24 cellular contexts compared by ENCODE assay signal in genomic region chr11:95739108-95739507, GRCh38. TPM values are rescaled to one million over a fixed set of nuclear protein-coding genes. Genes with fewer than 3 reads are reported as not detected.
DNase-seq lines count a peak whose midpoint lies in the region; ATAC-seq, FAIRE-seq and TF ChIP-seq lines count a peak whose summit lies in the region.
"Had no signal": no experiment of that assay in that cellular context is flagged by ENCODE, and none has a peak within 500 bp of the region (broad histone marks: within the 10 kb centered on the region; RNA-seq: fewer than 3 reads in every experiment).

No MANE protein-coding gene starts in this region.

- no peak overlapping the region for H3K27ac ChIP-seq in H1 (ENCODE audit: low read depth, low read length)
- H3K27ac ChIP-seq: A549, stomach, uterus had no signal

- peaks cover 1% of the 10 kb centered on the region; the same call in 1 of the 2 replicates for H3K23me2 ChIP-seq in H1 (ENCODE audit: low read depth, low read length)

- H4K91ac ChIP-seq in H1 (replicated peaks; ENCODE audit: insufficient read length, low read length) = no peak overlapping the region

- TF ChIP-seq EP300 in H1 (IDR thresholded peaks at IDR 0.05; ENCODE audit: borderline replicate concordance in 1 of 2, low read depth in 2 of 2, low read length in 2 of 2) = no peak

- WGBS in H1 (ENCODE audit: extremely low coverage in 1 of 2, insufficient coverage in 1 of 2, insufficient read length in 1 of 2, insufficient replicate concordance in 2 of 2, low coverage in 1 of 2, low lambda C conversion rate in 2 of 2, missing lambda C conversion rate in 1 of 2), 2 experiments = 0% methylated on average over 1 of the region's 1 CpG; no CpG with 5 or more reads in 1 of the 2 experiments

- peaks cover under 1% of the 10 kb centered on the region for H3K4me1 Mint-ChIP-seq in activated CD8-positive, alpha-beta T cell treated with anti-CD3 and anti-CD28 coated beads for 36 hours (ENCODE audit: low read depth)
- H3K4me1 Mint-ChIP-seq in activated CD8-positive, alpha-beta T cell treated with anti-CD3 and anti-CD28 coated beads, Interleukin-2, amount 10 ng/mL, durations not matched to agents 7 days and 5 days (ENCODE audit: low read depth) = peaks cover 5% of the 10 kb centered on the region
- peaks cover 0 to 7% of the 10 kb centered on the region in 2 donors for H3K4me1 Mint-ChIP-seq in natural killer cell treated with Interleukin-12 subunit alpha and Interleukin-12 subunit beta and Interleukin-15 and Interleukin-18, amount 100 ng/mL, for 72 hours (ENCODE audit: low read depth in 2 of 2)

- no peak for DNase-seq in activated CD8-positive, alpha-beta T cell treated with anti-CD3 and anti-CD28 coated beads for 36 hours
- DNase-seq in activated CD8-positive, alpha-beta T cell treated with anti-CD3 and anti-CD28 coated beads, Interleukin-2, amount 10 ng/mL, durations not matched to agents 7 days and 5 days = no peak
- DNase-seq in NCI-H82 (lab: John Stamatoyannopoulos, UW) (peak; percentile 60), H1 (ENCODE audit: low read depth in 1 of 2, low spot score in 2 of 2) (no peak), pons (ENCODE audit: low spot score) (no peak), H54 (ENCODE audit: insufficient read length, low spot score) (no peak), NCI-H2107 treated with DMSO at 0.1 percent for 48 hours (lab: John Stamatoyannopoulos, UW; ENCODE audit: unreplicated experiment) (no peak)
- no peak for DNase-seq in natural killer cell treated with Interleukin-12 subunit alpha and Interleukin-12 subunit beta and Interleukin-15 and Interleukin-18, amount 100 ng/mL, for 72 hours (ENCODE audit: low spot score)
- DNase-seq: activated CD4-positive, alpha-beta T cell treated with anti-CD3 and anti-CD28 coated beads for 36 hours; activated naive CD4-positive, alpha-beta T cell treated with anti-CD3 and anti-CD28 coated beads, Interleukin-2, amount 10 ng/mL, durations not matched to agents 7 days and 5 days; activated T-cell treated with anti-CD3 and anti-CD28 coated beads for 4 hours; CD8-positive, alpha-beta T cell; dermis blood vessel endothelial cell; head of caudate nucleus; naive thymus-derived CD8-positive, alpha-beta T cell; NCI-H2171 treated with DMSO at 0.1 percent for 48 hours; NK-92 treated with Interleukin-12 subunit alpha and Interleukin-12 subunit beta, amount 100 ng/mL, for 24 hours; stomach; T-helper 2 cell; uterus had no signal

- no peak for TF ChIP-seq POLR2A in H1 (IDR thresholded peaks at IDR 0.05; ENCODE audit: control extremely low read depth in 1 of 2, low read depth in 2 of 2, low read length in 2 of 2)
- TF ChIP-seq POLR2A in H54 (IDR thresholded peaks at IDR 0.05; ENCODE audit: low read depth, low read length) = no peak

- no peak overlapping the region for H3K14ac ChIP-seq in H1 (ENCODE audit: insufficient read length)

- H3K27me3 Mint-ChIP-seq in activated CD8-positive, alpha-beta T cell treated with anti-CD3 and anti-CD28 coated beads for 36 hours = peaks cover 6% of the 10 kb centered on the region
- H3K27me3 Mint-ChIP-seq in activated CD8-positive, alpha-beta T cell treated with anti-CD3 and anti-CD28 coated beads, Interleukin-2, amount 10 ng/mL, durations not matched to agents 7 days and 5 days (ENCODE audit: low read depth) = peaks cover 13% of the 10 kb centered on the region
- H3K27me3 Mint-ChIP-seq in natural killer cell treated with Interleukin-12 subunit alpha and Interleukin-12 subunit beta and Interleukin-15 and Interleukin-18, amount 100 ng/mL, for 72 hours = peaks cover 7 to 14% of the 10 kb centered on the region in 2 donors

- POLR2A ChIA-PET in activated CD8-positive, alpha-beta T cell treated with anti-CD3 and anti-CD28 coated beads for 36 hours (lab: Charles Lee) = no interaction called here
- POLR2A ChIA-PET in activated CD8-positive, alpha-beta T cell treated with anti-CD3 and anti-CD28 coated beads, Interleukin-2, amount 10 ng/mL, durations not matched to agents 7 days and 5 days (lab: Charles Lee) = no interaction called here
- POLR2A ChIA-PET in H1 (lab: Charles Lee; ENCODE audit: partially characterized antibody) = no interaction called here

- H3K36me3 ChIP-seq in H1 (ENCODE audit: control insufficient read depth in 2 of 4, insufficient read depth in 4 of 4, low read length in 3 of 4) = no peaks in the 10 kb centered on the region
- H3K36me3 ChIP-seq: stomach, uterus had no signal

- H2AK5ac ChIP-seq in H1 (ENCODE audit: low read depth, low read length) = no peak overlapping the region

- intact Hi-C loops in activated CD8-positive, alpha-beta T cell treated with anti-CD3 and anti-CD28 coated beads for 36 hours (cut with micrococcal nuclease) = no loop called here

- H3K79me1 ChIP-seq in H1 (ENCODE audit: low read depth, low read length) = no peaks in the 10 kb centered on the region

- no peak overlapping the region for H2BK20ac ChIP-seq in H1 (ENCODE audit: low read length)

- no peaks in the 10 kb centered on the region for H3K27me3 ChIP-seq in H1 (replicated peaks in 1 of 4; ENCODE audit: control insufficient read depth in 3 of 4, extremely low read depth in 1 of 4, insufficient read depth in 3 of 4, low read length in 3 of 4)
- H3K27me3 ChIP-seq: stomach, uterus had no signal

- no peaks in the 10 kb centered on the region for H3K9me3 ChIP-seq in H1 (ENCODE audit: insufficient read depth in 2 of 2, low read depth in 1 of 2, low read length in 1 of 2)
- H3K9me3 ChIP-seq: A549, stomach, uterus had no signal

- H2BK15ac ChIP-seq in H1 (ENCODE audit: low read length) = no peak overlapping the region

- no peak overlapping the region for H4K5ac ChIP-seq in H1 (ENCODE audit: insufficient read length, low read depth, low read length)

- no peak overlapping the region for H2BK12ac ChIP-seq in H1 (ENCODE audit: low read depth, low read length)

- no peak overlapping the region for H3K4me2 ChIP-seq in H1 (ENCODE audit: insufficient read depth in 1 of 2, low read depth in 2 of 2, low read length in 2 of 2)
- H3K4me2 ChIP-seq: A549 had no signal

- H4K8ac ChIP-seq in H1 (ENCODE audit: extremely low read depth, insufficient read depth, low read length) = no peak overlapping the region

- H3K9me3 Mint-ChIP-seq in activated CD8-positive, alpha-beta T cell treated with anti-CD3 and anti-CD28 coated beads for 36 hours = no peaks in the 10 kb centered on the region
- H3K9me3 Mint-ChIP-seq in activated CD8-positive, alpha-beta T cell treated with anti-CD3 and anti-CD28 coated beads, Interleukin-2, amount 10 ng/mL, durations not matched to agents 7 days and 5 days (ENCODE audit: insufficient read depth) = no peaks in the 10 kb centered on the region
- H3K9me3 Mint-ChIP-seq in natural killer cell treated with Interleukin-12 subunit alpha and Interleukin-12 subunit beta and Interleukin-15 and Interleukin-18, amount 100 ng/mL, for 72 hours = no peaks in the 10 kb centered on the region
- H3K9me3 Mint-ChIP-seq: activated naive CD4-positive, alpha-beta T cell treated with anti-CD3 and anti-CD28 coated beads, Interleukin-2, amount 10 ng/mL, durations not matched to agents 7 days and 5 days; CD8-positive, alpha-beta T cell; naive thymus-derived CD8-positive, alpha-beta T cell had no signal

- no peak overlapping the region for H3K4me3 ChIP-seq in H1 (ENCODE audit: extremely low read depth in 1 of 4, insufficient read depth in 2 of 4, low read depth in 3 of 4, low read length in 4 of 4)
- H3K4me3 ChIP-seq: A549, lung, stomach, uterus had no signal

- H3K9ac ChIP-seq in H1 (replicated peaks in 1 of 4; ENCODE audit: extremely low read depth in 1 of 4, low read depth in 3 of 4, low read length in 3 of 4) = no peak overlapping the region

- CTCF ChIA-PET in activated CD8-positive, alpha-beta T cell treated with anti-CD3 and anti-CD28 coated beads for 36 hours (lab: Charles Lee) = interaction anchor here (0.8 to 2.6 kb wide), 9 partner anchors 8 to 587 kb away, joined by 3 to 11 read pairs (median 4); no protein-coding TSS in a partner anchor
- CTCF ChIA-PET in activated CD8-positive, alpha-beta T cell treated with anti-CD3 and anti-CD28 coated beads, Interleukin-2, amount 10 ng/mL, durations not matched to agents 7 days and 5 days (lab: Charles Lee) = interaction anchor here (0.9 to 3.6 kb wide), 5 partner anchors 11 to 587 kb away, joined by 3 to 12 read pairs (median 4); no protein-coding TSS in a partner anchor
- CTCF ChIA-PET in H1 (lab: Charles Lee; ENCODE audit: partially characterized antibody) = interaction anchor here (0.8 to 4.2 kb wide), 26 partner anchors 9 to 675 kb away, joined by 3 to 18 read pairs (median 4); no protein-coding TSS in a partner anchor

- no peak for ATAC-seq in activated CD8-positive, alpha-beta T cell treated with anti-CD3 and anti-CD28 coated beads for 36 hours
- no peak for ATAC-seq in activated CD8-positive, alpha-beta T cell treated with anti-CD3 and anti-CD28 coated beads, Interleukin-2, amount 10 ng/mL, durations not matched to agents 7 days and 5 days
- ATAC-seq in natural killer cell treated with Interleukin-12 subunit alpha and Interleukin-12 subunit beta and Interleukin-15 and Interleukin-18, amount 100 ng/mL, for 72 hours = no peak
- ATAC-seq: A549; activated CD4-positive, alpha-beta T cell treated with anti-CD3 and anti-CD28 coated beads for 36 hours; CD8-positive, alpha-beta T cell; naive thymus-derived CD8-positive, alpha-beta T cell; Right ventricle myocardium inferior had no signal

- H2AFZ ChIP-seq in H1 (ENCODE audit: low read length) = no peak overlapping the region

- H3K36me3 Mint-ChIP-seq in activated CD8-positive, alpha-beta T cell treated with anti-CD3 and anti-CD28 coated beads for 36 hours (ENCODE audit: low read depth) = no peaks in the 10 kb centered on the region
- H3K36me3 Mint-ChIP-seq in activated CD8-positive, alpha-beta T cell treated with anti-CD3 and anti-CD28 coated beads, Interleukin-2, amount 10 ng/mL, durations not matched to agents 7 days and 5 days (ENCODE audit: low read depth) = no peaks in the 10 kb centered on the region
- H3K36me3 Mint-ChIP-seq in natural killer cell treated with Interleukin-12 subunit alpha and Interleukin-12 subunit beta and Interleukin-15 and Interleukin-18, amount 100 ng/mL, for 72 hours = no peaks in the 10 kb centered on the region
- H3K36me3 Mint-ChIP-seq: activated naive CD4-positive, alpha-beta T cell treated with anti-CD3 and anti-CD28 coated beads, Interleukin-2, amount 10 ng/mL, durations not matched to agents 7 days and 5 days; CD8-positive, alpha-beta T cell; naive thymus-derived CD8-positive, alpha-beta T cell had no signal

- H3K79me2 ChIP-seq in H1 (ENCODE audit: control insufficient read depth in 1 of 2, insufficient read depth in 2 of 2, low read length in 2 of 2) = no peaks in the 10 kb centered on the region

- H3K4me1 ChIP-seq in H1 (replicated peaks in 1 of 4; ENCODE audit: control insufficient read depth in 3 of 4, insufficient read depth in 4 of 4, low read length in 3 of 4) = no peaks in the 10 kb centered on the region; a peak in 1 of 7 replicates
- H3K4me1 ChIP-seq: A549, uterus had no signal

- no peak overlapping the region for H3K23ac ChIP-seq in H1 (ENCODE audit: insufficient read length)

- H3K4me3 Mint-ChIP-seq in activated CD8-positive, alpha-beta T cell treated with anti-CD3 and anti-CD28 coated beads for 36 hours = no peak overlapping the region
- no peak overlapping the region for H3K4me3 Mint-ChIP-seq in activated CD8-positive, alpha-beta T cell treated with anti-CD3 and anti-CD28 coated beads, Interleukin-2, amount 10 ng/mL, durations not matched to agents 7 days and 5 days
- H3K4me3 Mint-ChIP-seq in natural killer cell treated with Interleukin-12 subunit alpha and Interleukin-12 subunit beta and Interleukin-15 and Interleukin-18, amount 100 ng/mL, for 72 hours = no peak overlapping the region
- H3K4me3 Mint-ChIP-seq: activated CD4-positive, alpha-beta T cell treated with anti-CD3 and anti-CD28 coated beads for 36 hours; activated naive CD4-positive, alpha-beta T cell treated with anti-CD3 and anti-CD28 coated beads, Interleukin-2, amount 10 ng/mL, durations not matched to agents 7 days and 5 days; CD8-positive, alpha-beta T cell; naive thymus-derived CD8-positive, alpha-beta T cell had no signal

- peak; percentile 37 to 46; a peak in 3 of 4 replicates for TF ChIP-seq RAD21 in H1 (IDR thresholded peaks at IDR 0.05 in 1 of 2, conservative IDR thresholded peaks at IDR 0.05 in 1 of 2; ENCODE audit: low read depth in 2 of 2, low read length in 2 of 2)

- no peaks in the 10 kb centered on the region for H4K20me1 ChIP-seq in H1 (replicated peaks in 1 of 2; ENCODE audit: control insufficient read depth in 1 of 2, insufficient read depth in 2 of 2, low read length in 2 of 2)

- H3K4ac ChIP-seq in H1 (replicated peaks; ENCODE audit: insufficient read length, low read depth, low read length) = no peak overlapping the region

- FAIRE-seq in H1 (lab: Jason Lieb, UNC) (no peak), H54 (lab: Jason Lieb, UNC) (no peak)
- FAIRE-seq: A549, GM18507 had no signal

- TF ChIP-seq CTCF in activated CD8-positive, alpha-beta T cell treated with anti-CD3 and anti-CD28 coated beads for 36 hours (IDR thresholded peaks at IDR 0.05) = peak; percentile 21
- TF ChIP-seq CTCF in H1 (IDR thresholded peaks at IDR 0.05; ENCODE audit: control extremely low read depth in 1 of 3, insufficient read depth in 1 of 3, low read depth in 1 of 3, low read length in 3 of 3) = peak; percentile 25 to 45 (median 28); a peak in 3 of 4 replicates

- no peak overlapping the region for H2BK5ac ChIP-seq in H1 (ENCODE audit: low read depth, low read length)

- no peak overlapping the region for H2BK120ac ChIP-seq in H1 (replicated peaks; ENCODE audit: low read depth, low read length)

- H3K18ac ChIP-seq in H1 (ENCODE audit: extremely low read depth, low read length) = no peak overlapping the region

- H3K27ac Mint-ChIP-seq in activated CD8-positive, alpha-beta T cell treated with anti-CD3 and anti-CD28 coated beads for 36 hours = no peak overlapping the region
- H3K27ac Mint-ChIP-seq in activated CD8-positive, alpha-beta T cell treated with anti-CD3 and anti-CD28 coated beads, Interleukin-2, amount 10 ng/mL, durations not matched to agents 7 days and 5 days = no peak overlapping the region
- no peak overlapping the region for H3K27ac Mint-ChIP-seq in natural killer cell treated with Interleukin-12 subunit alpha and Interleukin-12 subunit beta and Interleukin-15 and Interleukin-18, amount 100 ng/mL, for 72 hours
- H3K27ac Mint-ChIP-seq: activated CD4-positive, alpha-beta T cell treated with anti-CD3 and anti-CD28 coated beads for 36 hours; activated naive CD4-positive, alpha-beta T cell treated with anti-CD3 and anti-CD28 coated beads, Interleukin-2, amount 10 ng/mL, durations not matched to agents 7 days and 5 days; CD8-positive, alpha-beta T cell; naive thymus-derived CD8-positive, alpha-beta T cell had no signal

- H3K56ac ChIP-seq in H1 (replicated peaks; ENCODE audit: insufficient read length, low read depth, low read length) = no peak overlapping the region

RNA-seq across cellular contexts. Expression of gene FAM76B, which starts 50.5 kb away (rescaled TPM):
- 10 to 100 TPM; 45.3 to 46.0 TPM for total RNA-seq in activated CD8-positive, alpha-beta T cell treated with anti-CD3 and anti-CD28 coated beads for 36 hours
- 10 to 100 TPM; 42.1 to 43.7 TPM for total RNA-seq in activated CD8-positive, alpha-beta T cell treated with anti-CD3 and anti-CD28 coated beads, Interleukin-2, amount 10 ng/mL, durations not matched to agents 7 days and 5 days
- total RNA-seq in H1 (2021; fragmentation: NEBNext Ultra II Directional; extraction: Animal tissue kit (Norgen Biotek cat#: 25700)) = 22.3 and 25.2 TPM in 2 replicates
- 7.3 and 11.0 TPM in 2 replicates for polyA plus RNA-seq in H1 (2011; rRNA removed)
- polyA plus RNA-seq in H1 (2011; cell fraction: cytosol; rRNA removed) = 17.1 TPM
- 15.4 TPM for polyA plus RNA-seq in H1 (2011; cell fraction: nucleus; rRNA removed)
- polyA plus RNA-seq in H1 (2012, experiment 1 of 2) = 13.0 to 23.0 TPM (median 16.7 TPM) in 4 replicates
- 2.1 TPM for polyA plus RNA-seq in H1 (2012, experiment 2 of 2)
- 29.6 TPM for polyA plus RNA-seq in H1 (2013, experiment 1 of 2)
- polyA plus RNA-seq in H1 (2013, experiment 2 of 2) = 22.6 TPM
- 19.2 and 19.4 TPM in 2 replicates for polyA minus RNA-seq in H1 (2011; rRNA and poly(A)+ RNA removed)
- polyA minus RNA-seq in H1 (2011; cell fraction: cytosol; rRNA and poly(A)+ RNA removed) = 19.8 TPM
- 48.5 TPM for polyA minus RNA-seq in H1 (2011; cell fraction: nucleus; rRNA and poly(A)+ RNA removed)
- total RNA-seq in natural killer cell treated with Interleukin-12 subunit alpha and Interleukin-12 subunit beta and Interleukin-15 and Interleukin-18, amount 100 ng/mL, for 72 hours = 10 to 100 TPM; 34.6 to 35.3 TPM

RNA-seq across cellular contexts. Expression of gene CEP57, which starts 51.2 kb away (rescaled TPM):
- total RNA-seq in activated CD8-positive, alpha-beta T cell treated with anti-CD3 and anti-CD28 coated beads for 36 hours = 100 to 1,000 TPM; 123 to 124 TPM
- total RNA-seq in activated CD8-positive, alpha-beta T cell treated with anti-CD3 and anti-CD28 coated beads, Interleukin-2, amount 10 ng/mL, durations not matched to agents 7 days and 5 days = 10 to 100 TPM; 85.4 to 86.6 TPM
- 71.2 and 72.7 TPM in 2 replicates for total RNA-seq in H1 (2021; fragmentation: NEBNext Ultra II Directional; extraction: Animal tissue kit (Norgen Biotek cat#: 25700))
- polyA plus RNA-seq in H1 (2011; rRNA removed) = 26.3 and 30.4 TPM in 2 replicates
- 32.0 TPM for polyA plus RNA-seq in H1 (2011; cell fraction: cytosol; rRNA removed)
- polyA plus RNA-seq in H1 (2011; cell fraction: nucleus; rRNA removed) = 36.0 TPM
- 37.8 to 70.7 TPM (median 46.3 TPM) in 4 replicates for polyA plus RNA-seq in H1 (2012, experiment 1 of 2)
- 2.9 TPM for polyA plus RNA-seq in H1 (2012, experiment 2 of 2)
- 61.8 TPM for polyA plus RNA-seq in H1 (2013, experiment 1 of 2)
- 54.2 TPM for polyA plus RNA-seq in H1 (2013, experiment 2 of 2)
- 41.3 and 60.9 TPM in 2 replicates for polyA minus RNA-seq in H1 (2011; rRNA and poly(A)+ RNA removed)
- polyA minus RNA-seq in H1 (2011; cell fraction: cytosol; rRNA and poly(A)+ RNA removed) = 34.8 TPM
- 104 TPM for polyA minus RNA-seq in H1 (2011; cell fraction: nucleus; rRNA and poly(A)+ RNA removed)
- 10 to 100 TPM; 35.0 to 52.0 TPM for total RNA-seq in natural killer cell treated with Interleukin-12 subunit alpha and Interleukin-12 subunit beta and Interleukin-15 and Interleukin-18, amount 100 ng/mL, for 72 hours
